Comparison of ENCODE assay signal across 17 cellular contexts in genomic region chr6:49744259-49744658, GRCh38. TPM values are rescaled to one million over a fixed set of nuclear protein-coding genes. Genes with fewer than 3 reads are reported as not detected.
DNase-seq lines count a peak whose midpoint lies in the region; ATAC-seq lines count a peak whose summit lies in the region.
"Had no signal": no experiment of that assay in that cellular context is flagged by ENCODE, and none has a peak within 500 bp of the region (broad histone marks: within the 10 kb centered on the region; RNA-seq: fewer than 3 reads in every experiment).

Gene CRISP3, minus strand, starts transcription at chr6:49744388. Its CDS starts 21 bp downstream, at chr6:49744367.

- no peaks in the 10 kb centered on the region for H3K36me3 ChIP-seq in esophagus (ENCODE audit: control insufficient read depth in 2 of 2, insufficient read depth in 2 of 2, low read length in 1 of 2)
- H3K36me3 ChIP-seq: adrenal gland, cardiac muscle cell had no signal

- 21 to 31% methylated on average over 1 of the region's 1 CpG for WGBS in esophagus, 2 donors
- 50% methylated on average over 1 of the region's 1 CpG for WGBS in right cardiac atrium

- H3K9me3 ChIP-seq in esophagus (ENCODE audit: control insufficient read depth in 2 of 2, insufficient read depth in 1 of 2, low read depth in 1 of 2, low read length in 1 of 2), result no peaks in the 10 kb centered on the region
- no peaks in the 10 kb centered on the region for H3K9me3 ChIP-seq in right cardiac atrium (ENCODE audit: control insufficient read depth, low read length)
- H3K9me3 ChIP-seq: adrenal gland had no signal

- H3K27me3 ChIP-seq in esophagus (ENCODE audit: control insufficient read depth in 1 of 2, insufficient read depth in 2 of 2, low read length in 2 of 2) (no peaks in the 10 kb centered on the region), right cardiac atrium (ENCODE audit: control insufficient read depth, insufficient read depth) (no peaks in the 10 kb centered on the region)
- H3K27me3 ChIP-seq: adrenal gland, cardiac muscle cell had no signal

- H3K4me3 ChIP-seq in esophagus (ENCODE audit: low read depth in 1 of 2, low read length in 2 of 2) (peak within 1 kb of the TSS in 1 of 2 donors; percentile 45), right cardiac atrium (ENCODE audit: low read length) (no peak within 1 kb of the TSS)
- H3K4me3 ChIP-seq: adrenal gland, cardiac muscle cell had no signal

- H3K4me1 ChIP-seq in esophagus (ENCODE audit: control insufficient read depth in 2 of 2, insufficient read depth in 2 of 2, low read length in 1 of 2) (no peaks in the 10 kb centered on the region), right cardiac atrium (ENCODE audit: control insufficient read depth, insufficient read depth, low read length) (no peaks in the 10 kb centered on the region)
- H3K4me1 ChIP-seq: adrenal gland had no signal

- ATAC-seq in GM19395 (IDR thresholded peaks at IDR 0.05; ENCODE audit: unreplicated experiment), result peak; percentile 70
- no peak for ATAC-seq in right cardiac atrium
- no peak for ATAC-seq in GM18520 (IDR thresholded peaks at IDR 0.05; ENCODE audit: unreplicated experiment)
- no peak for ATAC-seq in left colon
- ATAC-seq: stimulated activated memory B cell treated with anti-CD40 and anti-IgM and Interleukin-4, amounts not matched to agents 10 μg/mL and 1 μg/mL and 100 μg/mL, for 72 hours had no signal

- DNase-seq in DMS53 (lab: John Stamatoyannopoulos, UW) (peak; percentile 84), NCI-H69 (lab: John Stamatoyannopoulos, UW) (peak; percentile 17), right cardiac atrium (no peak), left colon (no peak)
- DNase-seq: activated gamma-delta T cell treated with Interleukin-2 at 50 U/mL for 16 hours; adrenal gland; CD4-positive, alpha-beta T cell; NCI-H446 treated with DMSO at 0.1 percent for 48 hours; Right ventricle myocardium superior; T-helper 1 cell had no signal

- H3K27ac ChIP-seq in esophagus (ENCODE audit: low read depth in 2 of 2, low read length in 1 of 2) (no peak within 1 kb of the TSS), right cardiac atrium (ENCODE audit: low read length) (no peak within 1 kb of the TSS)
- H3K27ac ChIP-seq: adrenal gland, cardiac muscle cell had no signal

- intact Hi-C loops in right cardiac atrium (cut with DNase I), result no loop called here
- intact Hi-C loops in left colon (cut with DNase I, micrococcal nuclease), result no loop called here

RNA-seq across cellular contexts. Expression of gene CRISP3, which starts in this region (rescaled TPM):
- polyA plus RNA-seq in esophagus (100 to 1,000 TPM; 144 to 176 TPM), right cardiac atrium (not detected)
- total RNA-seq in right cardiac atrium (not detected), left colon (not detected)
- total RNA-seq: adrenal gland; cardiac muscle cell; CD4-positive, alpha-beta T cell; fibroblast of villous mesenchyme; Right ventricle myocardium superior; temporal lobe had no signal
- polyA plus RNA-seq: cardiac muscle cell had no signal

Comparison
In these comparisons a context has a peak if more than half of its experiments do, and no peak if none do; other contexts are left out.
1. RNA of gene CRISP3 (polyA plus RNA-seq): 144 to 176 TPM in esophagus; not detected in right cardiac atrium (single experiment); every median in the first group is over 100 times any median in the second.
2. DNase-seq: peak in DMS53 (single experiment) and NCI-H69 (single experiment); none in right cardiac atrium (0 of 3) and left colon (0 of 2).